In the genomic region with DNA sequence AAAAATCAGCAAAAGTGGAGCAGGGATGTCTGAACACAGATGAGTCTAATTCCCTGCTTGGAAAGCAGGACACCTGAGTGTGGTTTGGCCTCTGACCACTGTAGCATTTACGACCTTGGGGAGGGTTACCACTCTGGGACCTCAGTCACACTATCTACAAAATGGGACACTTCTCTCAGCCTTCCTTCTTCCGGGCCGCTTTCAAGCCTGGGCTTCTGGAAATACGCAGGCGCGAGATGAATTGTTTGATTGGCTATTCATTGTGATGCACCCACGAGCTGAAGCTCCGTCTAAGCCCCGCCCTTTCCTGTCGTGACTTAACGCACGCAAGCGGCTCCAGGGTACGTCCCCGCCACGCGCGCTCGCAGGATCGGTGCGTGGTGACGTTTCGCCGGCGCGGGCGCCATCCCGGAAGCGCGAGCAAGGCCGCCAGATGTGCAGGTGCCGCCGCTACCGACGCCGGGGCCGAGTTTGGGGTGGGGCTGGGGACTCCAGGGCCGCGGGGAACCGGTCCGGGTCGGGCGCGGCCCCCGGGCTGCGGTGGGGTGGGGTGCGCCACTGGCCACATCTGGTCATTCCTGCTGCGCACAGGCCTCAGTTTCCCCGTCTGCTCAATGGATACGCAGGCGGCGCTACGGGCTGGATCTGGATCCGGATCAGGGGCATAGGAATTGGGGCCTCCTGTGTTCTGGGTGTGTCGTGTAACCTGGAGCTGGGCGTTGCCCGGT, we compare ENCODE assay signal across 8 cellular contexts. TPM values are rescaled to one million over a fixed set of nuclear protein-coding genes. Genes with fewer than 3 reads are reported as not detected.
DNase-seq lines count a peak whose midpoint lies in the region; ATAC-seq and TF ChIP-seq lines count a peak whose summit lies in the region.

KXD1 (plus strand) TSS at position 397 of the 728 bp plus-strand sequence. CDS start 4,187 bp downstream, outside the sequence.

- H3K27me3 Mint-ChIP-seq in activated T-helper 2 cell treated with anti-CD3 and anti-CD28 coated beads, Interferon-gamma antibody, Interleukin-2, Interleukin-4, amounts not matched to agents 10 μg/mL and 5 μg/mL and 100 μg/mL, durations not matched to agents 14 hours and 24 hours and 36 hours (ENCODE audit: low read depth) = no peaks in the 10 kb centered on the region
- no peaks in the 10 kb centered on the region for H3K27me3 Mint-ChIP-seq in natural killer cell (ENCODE audit: low read depth in 2 of 2)

- peaks cover 24% of the 10 kb centered on the region for H3K36me3 ChIP-seq in RWPE2 (ENCODE audit: low read depth)

- H3K36me3 Mint-ChIP-seq in activated T-helper 2 cell treated with anti-CD3 and anti-CD28 coated beads, Interferon-gamma antibody, Interleukin-2, Interleukin-4, amounts not matched to agents 10 μg/mL and 5 μg/mL and 100 μg/mL, durations not matched to agents 14 hours and 24 hours and 36 hours (ENCODE audit: low read depth) = peaks cover 24% of the 10 kb centered on the region
- no peaks in the 10 kb centered on the region for H3K36me3 Mint-ChIP-seq in natural killer cell

- H3K9me3 Mint-ChIP-seq in activated T-helper 2 cell treated with anti-CD3 and anti-CD28 coated beads, Interferon-gamma antibody, Interleukin-2, Interleukin-4, amounts not matched to agents 10 μg/mL and 5 μg/mL and 100 μg/mL, durations not matched to agents 14 hours and 24 hours and 36 hours = no peaks in the 10 kb centered on the region
- H3K9me3 Mint-ChIP-seq in natural killer cell = no peaks in the 10 kb centered on the region

- peaks cover 16% of the 10 kb centered on the region for H3K4me1 Mint-ChIP-seq in activated T-helper 2 cell treated with anti-CD3 and anti-CD28 coated beads, Interferon-gamma antibody, Interleukin-2, Interleukin-4, amounts not matched to agents 10 μg/mL and 5 μg/mL and 100 μg/mL, durations not matched to agents 14 hours and 24 hours and 36 hours (ENCODE audit: low read depth)
- peaks cover 8 to 21% of the 10 kb centered on the region in 2 donors for H3K4me1 Mint-ChIP-seq in natural killer cell

- H3K9me3 ChIP-seq in RWPE2 (ENCODE audit: severe bottlenecking) = no peaks in the 10 kb centered on the region

- peak within 1 kb of the TSS; percentile 96 for H3K27ac Mint-ChIP-seq in activated T-helper 2 cell treated with anti-CD3 and anti-CD28 coated beads, Interferon-gamma antibody, Interleukin-2, Interleukin-4, amounts not matched to agents 10 μg/mL and 5 μg/mL and 100 μg/mL, durations not matched to agents 14 hours and 24 hours and 36 hours
- H3K27ac Mint-ChIP-seq in natural killer cell = peak within 1 kb of the TSS; percentile 83 to 91

- no peak for TF ChIP-seq CTCF in RWPE2 (IDR thresholded peaks at IDR 0.05; ENCODE audit: poor library complexity, severe bottlenecking)
- no peak for TF ChIP-seq CTCF in natural killer cell (IDR thresholded peaks at IDR 0.05)

- DNase-seq in Daoy (ENCODE audit: low read depth) (peak; percentile 99), GOT3 (lab: John Stamatoyannopoulos, UW) (peak; percentile 74), LoVo (ENCODE audit: low spot score) (peak; percentile 99), RWPE2 (ENCODE audit: low spot score) (peak; percentile 97), fibroblast of peridontal ligament (ENCODE audit: extremely low read depth) (peak; percentile 99), natural killer cell (peak; percentile 95)
- peak; percentile 99 for DNase-seq in activated T-helper 2 cell treated with anti-CD3 and anti-CD28 coated beads, Interferon-gamma antibody, Interleukin-2, Interleukin-4, amounts not matched to agents 10 μg/mL and 5 μg/mL and 100 μg/mL, durations not matched to agents 14 hours and 24 hours and 36 hours (ENCODE audit: low spot score)
- DNase-seq in stimulated activated naive CD4-positive, alpha-beta T cell treated with Interleukin-2 at 50 U/mL for 16 hours (lab: John Stamatoyannopoulos, UW) = peak; percentile 98

- intact Hi-C loops in activated T-helper 2 cell treated with anti-CD3 and anti-CD28 coated beads, Interferon-gamma antibody, Interleukin-2, Interleukin-4, amounts not matched to agents 10 μg/mL and 5 μg/mL and 100 μg/mL, durations not matched to agents 14 hours and 24 hours and 36 hours (cut with micrococcal nuclease) = loop anchor here (1.0 to 2.0 kb wide), 3 partner anchors 13 to 35 kb away; partner anchors contain the start of genes ELL and UBA52
- intact Hi-C loops in natural killer cell (cut with micrococcal nuclease) = loop anchor here (1.0 kb wide), 3 partner anchors 14 to 35 kb away; partner anchors contain the start of genes ELL, FKBP8 and UBA52

- no peaks in the 10 kb centered on the region for H3K27me3 ChIP-seq in RWPE2 (ENCODE audit: insufficient read depth, poor library complexity, severe bottlenecking)

- H3K4me1 ChIP-seq in RWPE2 (ENCODE audit: insufficient read depth, poor library complexity, severe bottlenecking) = no peaks in the 10 kb centered on the region

- H3K27ac ChIP-seq in RWPE2 (ENCODE audit: poor library complexity, severe bottlenecking) = peak within 1 kb of the TSS; percentile 54

- peak; percentile 92 for ATAC-seq in RWPE2 (ENCODE audit: low read depth)
- peak; percentile 98 to 100 (median 98) for ATAC-seq in natural killer cell

- H3K4me3 Mint-ChIP-seq in activated T-helper 2 cell treated with anti-CD3 and anti-CD28 coated beads, Interferon-gamma antibody, Interleukin-2, Interleukin-4, amounts not matched to agents 10 μg/mL and 5 μg/mL and 100 μg/mL, durations not matched to agents 14 hours and 24 hours and 36 hours (ENCODE audit: low read depth) = peak within 1 kb of the TSS; percentile 93
- H3K4me3 Mint-ChIP-seq in natural killer cell = peak within 1 kb of the TSS; percentile 88

- peak within 1 kb of the TSS; percentile 62 for H3K4me3 ChIP-seq in RWPE2 (ENCODE audit: severe bottlenecking)

RNA-seq across cellular contexts. Expression of gene KXD1, which starts in this region (rescaled TPM):
- total RNA-seq in Daoy (2014; rRNA removed; shearing (Covaris generic)) = 74.4 and 88.4 TPM in 2 replicates
- 132 and 141 TPM in 2 replicates for total RNA-seq in activated T-helper 2 cell treated with anti-CD3 and anti-CD28 coated beads, Interferon-gamma antibody, Interleukin-2, Interleukin-4, amounts not matched to agents 10 μg/mL and 5 μg/mL and 100 μg/mL, durations not matched to agents 14 hours and 24 hours and 36 hours
- total RNA-seq in natural killer cell = 10 to 100 TPM; 83.2 to 88.8 (median 86.9) TPM

Comparison
In these comparisons a context has a peak if more than half of its experiments do, and no peak if none do; other contexts are left out.
1. Peak in every context shown above with its lines: DNase-seq, ATAC-seq, H3K4me3 ChIP-seq and H3K27ac ChIP-seq.